ENCODE assay signal across 18 cellular contexts in the genomic region with DNA sequence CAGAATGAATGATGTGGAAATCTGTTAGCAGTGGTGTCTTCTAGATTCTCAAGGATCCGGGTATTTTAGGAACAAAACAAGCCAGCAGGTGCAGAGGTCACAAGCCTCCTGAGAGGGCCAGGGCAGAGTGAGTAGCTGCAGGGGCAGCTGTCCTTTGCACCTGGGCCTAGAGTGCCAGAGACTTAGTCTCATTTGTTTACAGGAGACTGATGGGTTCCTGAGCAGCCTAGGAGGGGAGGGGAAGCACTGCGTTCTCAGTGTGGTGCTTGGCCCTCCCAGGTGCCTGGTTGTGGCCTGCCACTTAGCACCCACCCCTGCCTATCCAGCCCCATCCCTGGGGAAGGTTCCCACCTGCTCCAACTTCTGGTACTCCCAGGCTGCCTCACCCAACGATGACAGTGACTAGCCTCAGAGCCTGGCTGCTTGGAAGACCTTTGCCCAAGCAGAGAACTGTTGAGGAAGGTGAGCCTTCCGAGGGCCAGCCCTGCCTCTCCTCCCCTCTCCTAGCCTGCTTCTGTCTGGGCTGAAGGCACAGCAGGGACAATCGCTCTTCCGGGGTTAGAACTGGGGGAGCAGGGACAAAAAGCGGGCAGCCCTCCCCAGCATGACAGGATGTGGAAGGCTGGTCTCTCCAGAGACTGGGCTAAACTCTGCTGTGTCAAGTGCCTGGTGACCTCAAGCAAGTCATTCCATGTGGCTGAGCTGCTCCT. TPM values are rescaled to one million over a fixed set of nuclear protein-coding genes. Genes with fewer than 3 reads are reported as not detected.
DNase-seq lines count a peak whose midpoint lies in the region; ATAC-seq and TF ChIP-seq lines count a peak whose summit lies in the region.
"Had no signal": no experiment of that assay in that cellular context is flagged by ENCODE, and none has a peak within 500 bp of the region (broad histone marks: within the 10 kb centered on the region; RNA-seq: fewer than 3 reads in every experiment).

No MANE protein-coding gene starts in this region.

- no peaks in the 10 kb centered on the region for H3K9me3 Mint-ChIP-seq in MCF 10A (ENCODE audit: unreplicated experiment)
- H3K9me3 Mint-ChIP-seq: natural killer cell had no signal

- H3K14ac ChIP-seq in mesenchymal stem cell (ENCODE audit: low read length in 2 of 2) = no peak overlapping the region

- TF ChIP-seq CTCF in MCF 10A (IDR thresholded peaks at IDR 0.05; ENCODE audit: unreplicated experiment) = no peak
- TF ChIP-seq CTCF in mammary epithelial cell (conservative IDR thresholded peaks at IDR 0.05 in 1 of 2, IDR thresholded peaks at IDR 0.05 in 1 of 2; ENCODE audit: extremely low read depth in 1 of 2, insufficient read depth in 1 of 2, low read depth in 1 of 2, low read length in 2 of 2) = no peak
- TF ChIP-seq CTCF in RWPE2 (IDR thresholded peaks at IDR 0.05; ENCODE audit: poor library complexity, severe bottlenecking) = no peak
- no peak for TF ChIP-seq CTCF in upper lobe of right lung (IDR thresholded peaks at IDR 0.05)

- H3K4me2 ChIP-seq in mammary epithelial cell (ENCODE audit: insufficient read depth, low read depth, low read length) (no peak overlapping the region), mesenchymal stem cell (ENCODE audit: low read length, poor library complexity, severe bottlenecking) (no peak overlapping the region)

- H3K4ac ChIP-seq in mesenchymal stem cell (ENCODE audit: low read depth in 1 of 2, low read length in 2 of 2) = peak overlapping the region in 1 of 2 experiments; percentile 9

- intact Hi-C loops in MCF 10A (cut with micrococcal nuclease) (no loop called here), mammary epithelial cell (cut with micrococcal nuclease) (no loop called here), upper lobe of right lung (cut with DNase I) (no loop called here)

- DNase-seq in MCF 10A (ENCODE audit: unreplicated experiment) (no peak), mammary epithelial cell (no peak), RWPE2 (ENCODE audit: low spot score) (peak; percentile 27), mesenchymal stem cell (no peak), upper lobe of right lung (peak; percentile 48), AG20443 (ENCODE audit: low spot score) (no peak)
- DNase-seq: activated CD8-positive, alpha-beta memory T cell treated with anti-CD3 and anti-CD28 coated beads for 24 hours; activated gamma-delta T cell treated with Interleukin-2 at 50 U/mL for 16 hours; COR-L47; HCEC 1CT; natural killer cell; NCI-H2081 treated with DMSO at 0.1 percent for 48 hours; NCI-H526 treated with DMSO at 0.1 percent for 48 hours had no signal

- ATAC-seq in RWPE2 (ENCODE audit: low read depth) = no peak
- no peak for ATAC-seq in upper lobe of right lung
- no peak for ATAC-seq in GM21786 (IDR thresholded peaks at IDR 0.05; ENCODE audit: unreplicated experiment)
- no peak for ATAC-seq in HG02981 (IDR thresholded peaks at IDR 0.05; ENCODE audit: unreplicated experiment)
- ATAC-seq: gastroesophageal sphincter, natural killer cell had no signal

- H3K27me3 ChIP-seq in mammary epithelial cell (ENCODE audit: insufficient read depth, low read length) (no peaks in the 10 kb centered on the region), RWPE2 (ENCODE audit: insufficient read depth, poor library complexity, severe bottlenecking) (no peaks in the 10 kb centered on the region), mesenchymal stem cell (ENCODE audit: control insufficient read depth in 1 of 2, insufficient read depth in 1 of 2, low read length in 2 of 2) (no peaks in the 10 kb centered on the region), upper lobe of right lung (no peaks in the 10 kb centered on the region)
- H3K27me3 ChIP-seq: gastroesophageal sphincter had no signal

- no peak overlapping the region for H3K4me3 Mint-ChIP-seq in MCF 10A (ENCODE audit: unreplicated experiment)
- H3K4me3 Mint-ChIP-seq: natural killer cell had no signal

- peak overlapping the region; percentile 24 for H2AK5ac ChIP-seq in mesenchymal stem cell (ENCODE audit: low read length, severe bottlenecking)

- peaks cover 10% of the 10 kb centered on the region for H3K4me1 Mint-ChIP-seq in MCF 10A (ENCODE audit: insufficient read depth, unreplicated experiment)
- H3K4me1 Mint-ChIP-seq: natural killer cell had no signal

- dilution Hi-C loops in mammary epithelial cell (cut with HindIII; ENCODE audit: low sequenced_read_pairs) = loop anchor here (5.0 kb wide), 1 partner anchor 37 kb away; no protein-coding TSS in a partner anchor

- no peaks in the 10 kb centered on the region for H3K27me3 Mint-ChIP-seq in MCF 10A (ENCODE audit: insufficient read depth, unreplicated experiment)

- no peak overlapping the region for H2AFZ ChIP-seq in mammary epithelial cell (ENCODE audit: low read depth, low read length)
- H2AFZ ChIP-seq in mesenchymal stem cell (ENCODE audit: low read depth, low read length) = no peak overlapping the region

- peak overlapping the region in 1 of 2 experiments; percentile 67 for H3K23ac ChIP-seq in mesenchymal stem cell (ENCODE audit: low read length in 2 of 2)

- H3K4me3 ChIP-seq in mammary epithelial cell (replicated peaks in 1 of 3; ENCODE audit: insufficient read depth in 1 of 3, low read depth in 2 of 3, low read length in 3 of 3) = no peak overlapping the region
- no peak overlapping the region for H3K4me3 ChIP-seq in RWPE2 (ENCODE audit: severe bottlenecking)
- H3K4me3 ChIP-seq in mesenchymal stem cell (ENCODE audit: insufficient read depth in 1 of 2, low read depth in 1 of 2, low read length in 2 of 2) = no peak overlapping the region
- no peak overlapping the region for H3K4me3 ChIP-seq in upper lobe of right lung
- H3K4me3 ChIP-seq: gastroesophageal sphincter, lung had no signal

- CTCF ChIA-PET in MCF 10A (lab: Yijun Ruan, JAX) (interaction anchor here (0.6 to 1.4 kb wide), 5 partner anchors 17 to 199 kb away, joined by 3 to 4 read pairs (median 3); no protein-coding TSS in a partner anchor), mammary epithelial cell (lab: Charles Lee; ENCODE audit: low non-redundant PET) (no interaction called here)

- no peak overlapping the region for H3K27ac ChIP-seq in mammary epithelial cell (ENCODE audit: insufficient read depth, low read depth, low read length)
- H3K27ac ChIP-seq in RWPE2 (ENCODE audit: poor library complexity, severe bottlenecking) = no peak overlapping the region
- H3K27ac ChIP-seq in mesenchymal stem cell (ENCODE audit: low read length, poor library complexity, severe bottlenecking) = no peak overlapping the region
- no peak overlapping the region for H3K27ac ChIP-seq in upper lobe of right lung
- H3K27ac ChIP-seq: epithelial cell of prostate, gastroesophageal sphincter had no signal

- H3K36me3 Mint-ChIP-seq in MCF 10A (ENCODE audit: insufficient read depth, unreplicated experiment) = no peaks in the 10 kb centered on the region
- H3K36me3 Mint-ChIP-seq: natural killer cell had no signal

- H4K20me1 ChIP-seq in mammary epithelial cell (ENCODE audit: insufficient read depth, low read length) = no peaks in the 10 kb centered on the region

- peak overlapping the region; percentile 45 for H4K91ac ChIP-seq in mesenchymal stem cell (ENCODE audit: low read length)

- peak overlapping the region in 1 of 2 experiments; percentile 62 for H3K18ac ChIP-seq in mesenchymal stem cell (ENCODE audit: low read depth in 1 of 2, low read length in 2 of 2)

- POLR2A ChIA-PET in MCF 10A (lab: Yijun Ruan, JAX) = interaction anchor here (0.6 kb wide), 1 partner anchor 81 kb away, joined by 3 read pairs; no protein-coding TSS in a partner anchor

- H3K79me2 ChIP-seq in mammary epithelial cell (ENCODE audit: insufficient read depth, low read length) = peaks cover 54% of the 10 kb centered on the region

- H4K8ac ChIP-seq in mesenchymal stem cell (ENCODE audit: low read length) = no peak overlapping the region

- H3K36me3 ChIP-seq in mammary epithelial cell (ENCODE audit: insufficient read depth, low read length) (no peaks in the 10 kb centered on the region), RWPE2 (ENCODE audit: low read depth) (no peaks in the 10 kb centered on the region), mesenchymal stem cell (ENCODE audit: control insufficient read depth in 1 of 2, insufficient read depth in 2 of 2, low read depth in 1 of 2, low read length in 2 of 2) (peaks cover 12 to 45% of the 10 kb centered on the region in 2 experiments), upper lobe of right lung (no peaks in the 10 kb centered on the region)
- H3K36me3 ChIP-seq: gastroesophageal sphincter had no signal

- H2BK5ac ChIP-seq in mesenchymal stem cell (ENCODE audit: low read depth, low read length, poor library complexity, severe bottlenecking) = no peak overlapping the region

- no peak overlapping the region for H2BK15ac ChIP-seq in mesenchymal stem cell (ENCODE audit: low read depth, poor library complexity, severe bottlenecking)

- BruUV-seq in MCF 10A (replicated peaks; lab: Mats Ljungman, UMichigan) (no TSS peak), mammary epithelial cell (replicated peaks; lab: Mats Ljungman, UMichigan) (no TSS peak)

- no peaks in the 10 kb centered on the region for H3K79me1 ChIP-seq in mesenchymal stem cell (replicated peaks; ENCODE audit: low read length, poor library complexity, severe bottlenecking)

- H3K4me1 ChIP-seq in mammary epithelial cell (ENCODE audit: insufficient read depth, low read length) (no peaks in the 10 kb centered on the region), RWPE2 (ENCODE audit: insufficient read depth, poor library complexity, severe bottlenecking) (no peaks in the 10 kb centered on the region), mesenchymal stem cell (ENCODE audit: control insufficient read depth, insufficient read depth, low read depth, low read length) (peaks cover 80% of the 10 kb centered on the region), upper lobe of right lung (peaks cover 35% of the 10 kb centered on the region)

- peak overlapping the region in 1 of 2 experiments; percentile 59 for H2BK12ac ChIP-seq in mesenchymal stem cell (ENCODE audit: low read length in 2 of 2)

- H3K9me3 ChIP-seq in mammary epithelial cell (replicated peaks; ENCODE audit: insufficient read depth, low read length) = no peaks in the 10 kb centered on the region
- no peaks in the 10 kb centered on the region for H3K9me3 ChIP-seq in RWPE2 (ENCODE audit: severe bottlenecking)
- no peaks in the 10 kb centered on the region for H3K9me3 ChIP-seq in mesenchymal stem cell (ENCODE audit: control insufficient read depth, low read length)
- H3K9me3 ChIP-seq in upper lobe of right lung = no peaks in the 10 kb centered on the region
- H3K9me3 ChIP-seq: gastroesophageal sphincter had no signal

- H3K9ac ChIP-seq in mammary epithelial cell (ENCODE audit: insufficient read depth, low read length) = no peak overlapping the region
- no peak overlapping the region for H3K9ac ChIP-seq in mesenchymal stem cell (ENCODE audit: low read length)

- in situ Hi-C loops in mammary epithelial cell (cut with MboI; ENCODE audit: low sequenced_read_pairs in 2 of 2) = loop anchor here in 1 of 2 donors (10.0 kb wide), 1 partner anchor 185 kb away; no protein-coding TSS in a partner anchor

- H3K27ac Mint-ChIP-seq in MCF 10A (ENCODE audit: low read depth, unreplicated experiment) = peak overlapping the region; percentile 32
- H3K27ac Mint-ChIP-seq: natural killer cell had no signal

- no peak overlapping the region for H2BK120ac ChIP-seq in mesenchymal stem cell (ENCODE audit: low read depth, low read length)

- WGBS in mammary epithelial cell (ENCODE audit: low coverage, missing lambda C conversion rate) = 60% methylated on average over 4 of the region's 7 CpGs
- 34% methylated on average over 7 of the region's 7 CpGs for WGBS in mesenchymal stem cell

RNA-seq across cellular contexts. Expression of gene KCNQ1OT1, which starts 10.1 kb away (rescaled TPM):
- 1.3 and 1.7 TPM in 2 replicates for total RNA-seq in MCF 10A (2022)
- 1 to 10 TPM in 1 of 2 donors, under 1 TPM in 1; 0.82 to 1.0 TPM for total RNA-seq in mammary epithelial cell
- 0.01 TPM for polyA plus RNA-seq in mammary epithelial cell
- polyA minus RNA-seq in mammary epithelial cell = 0.67 TPM
- 0.08 TPM for polyA plus RNA-seq in mesenchymal stem cell (2013, experiment 1 of 2)
- 0.05 TPM for polyA plus RNA-seq in mesenchymal stem cell (2013, experiment 2 of 2)
- total RNA-seq in upper lobe of right lung = 2.0 TPM

Comparison
In these comparisons a context has a peak if more than half of its experiments do, and no peak if none do; other contexts are left out.
1. DNase-seq: peak in RWPE2 (single experiment) and upper lobe of right lung (single experiment); none in MCF 10A (single experiment), mammary epithelial cell (single experiment), mesenchymal stem cell (single experiment) and AG20443 (single experiment).